ENCODE assay signal across 31 cellular contexts in genomic region chr19:40357655-40358054, GRCh38. TPM values are rescaled to one million over a fixed set of nuclear protein-coding genes. Genes with fewer than 3 reads are reported as not detected.
DNase-seq lines count a peak whose midpoint lies in the region; ATAC-seq, FAIRE-seq and TF ChIP-seq lines count a peak whose summit lies in the region.
"Had no signal": no experiment of that assay in that cellular context is flagged by ENCODE, and none has a peak within 500 bp of the region (broad histone marks: within the 10 kb centered on the region; RNA-seq: fewer than 3 reads in every experiment).

No MANE protein-coding gene starts in this region.

- H3K9me3 ChIP-seq in SJSA1 (replicated peaks) (no peaks in the 10 kb centered on the region), endothelial cell of umbilical vein (replicated peaks; ENCODE audit: control insufficient read depth, insufficient read depth, low read length) (no peaks in the 10 kb centered on the region)
- H3K9me3 ChIP-seq: colonic mucosa, esophagus muscularis mucosa, neutrophil, psoas muscle, vagina had no signal

- H3K27me3 Mint-ChIP-seq in stimulated activated naive CD8-positive, alpha-beta T cell treated with anti-CD3 and anti-CD28 coated beads, Interleukin-15, amount 100 ng/mL, for 72 hours, result no peaks in the 10 kb centered on the region
- H3K27me3 Mint-ChIP-seq in natural killer cell treated with Interleukin-12 subunit alpha and Interleukin-12 subunit beta and Interleukin-15 and Interleukin-18, amount 100 ng/mL, for 72 hours, result no peaks in the 10 kb centered on the region
- H3K27me3 Mint-ChIP-seq: activated T-helper 17 cell treated with anti-CD3 and anti-CD28 coated beads, Interleukin-2, amount 50 U/mL, for 72 hours; stimulated activated naive CD8-positive, alpha-beta T cell treated with anti-CD3 and anti-CD28 coated beads, Interleukin-15, Interleukin-2, amounts not matched to agents 100 ng/mL and 50 ng/mL, for 24 hours had no signal

- dilution Hi-C loops in endothelial cell of umbilical vein (cut with MboI; ENCODE audit: extremely low pct_ligation_motif_present, low sequenced_read_pairs), result no loop called here

- H3K27me3 ChIP-seq in SJSA1 (replicated peaks) (no peaks in the 10 kb centered on the region), endothelial cell of umbilical vein (ENCODE audit: control insufficient read depth in 2 of 2, insufficient read depth in 2 of 2, low read length in 2 of 2) (no peaks in the 10 kb centered on the region)
- H3K27me3 ChIP-seq: colonic mucosa, esophagus muscularis mucosa, neutrophil, vagina had no signal

- H3K4me1 ChIP-seq in SJSA1 (replicated peaks) (peaks cover 18% of the 10 kb centered on the region), endothelial cell of umbilical vein (ENCODE audit: control insufficient read depth, extremely low read depth, insufficient read depth, low read length) (peaks cover 4% of the 10 kb centered on the region)
- H3K4me1 ChIP-seq: colonic mucosa, psoas muscle, vagina had no signal

- POLR2A ChIA-PET in endothelial cell of umbilical vein (lab: Charles Lee), result no interaction called here

- peak; percentile 78 for FAIRE-seq in endothelial cell of umbilical vein (lab: Jason Lieb, UNC)
- FAIRE-seq: frontal cortex, GM19239 had no signal

- no peaks in the 10 kb centered on the region for H4K20me1 ChIP-seq in endothelial cell of umbilical vein (replicated peaks; ENCODE audit: control insufficient read depth, extremely low read depth, insufficient read depth, low read length)

- no TSS peak for BruUV-seq in endothelial cell of umbilical vein (replicated peaks; lab: Mats Ljungman, UMichigan)

- peak overlapping the region; percentile 45 to 81 for H3K27ac Mint-ChIP-seq in stimulated activated naive CD8-positive, alpha-beta T cell treated with anti-CD3 and anti-CD28 coated beads, Interleukin-15, amount 100 ng/mL, for 72 hours
- H3K27ac Mint-ChIP-seq in natural killer cell treated with Interleukin-12 subunit alpha and Interleukin-12 subunit beta and Interleukin-15 and Interleukin-18, amount 100 ng/mL, for 72 hours, result no peak overlapping the region
- H3K27ac Mint-ChIP-seq: activated T-helper 17 cell treated with anti-CD3 and anti-CD28 coated beads, Interleukin-2, amount 50 U/mL, for 72 hours; stimulated activated naive CD8-positive, alpha-beta T cell treated with anti-CD3 and anti-CD28 coated beads, Interleukin-15, Interleukin-2, amounts not matched to agents 100 ng/mL and 50 ng/mL, for 24 hours had no signal

- H3K27ac ChIP-seq in SJSA1 (peak overlapping the region; percentile 69), endothelial cell of umbilical vein (ENCODE audit: insufficient read depth, low read depth, low read length) (peak overlapping the region; percentile 29)
- H3K27ac ChIP-seq: colonic mucosa, esophagus muscularis mucosa, neutrophil, psoas muscle, vagina had no signal

- no peak overlapping the region for H3K4me3 ChIP-seq in SJSA1
- no peak overlapping the region for H3K4me3 ChIP-seq in endothelial cell of umbilical vein (replicated peaks in 1 of 3; ENCODE audit: insufficient read depth in 1 of 3, low read depth in 1 of 3, low read length in 3 of 3)
- H3K4me3 ChIP-seq: colonic mucosa, esophagus muscularis mucosa, psoas muscle, vagina had no signal

- H3K36me3 Mint-ChIP-seq in natural killer cell treated with Interleukin-12 subunit alpha and Interleukin-12 subunit beta and Interleukin-15 and Interleukin-18, amount 100 ng/mL, for 72 hours, result no peaks in the 10 kb centered on the region

- H3K9me3 Mint-ChIP-seq in stimulated activated naive CD8-positive, alpha-beta T cell treated with anti-CD3 and anti-CD28 coated beads, Interleukin-15, amount 100 ng/mL, for 72 hours, result no peaks in the 10 kb centered on the region
- H3K9me3 Mint-ChIP-seq in natural killer cell treated with Interleukin-12 subunit alpha and Interleukin-12 subunit beta and Interleukin-15 and Interleukin-18, amount 100 ng/mL, for 72 hours, result no peaks in the 10 kb centered on the region
- H3K9me3 Mint-ChIP-seq: activated T-helper 17 cell treated with anti-CD3 and anti-CD28 coated beads, Interleukin-2, amount 50 U/mL, for 72 hours; stimulated activated naive CD8-positive, alpha-beta T cell treated with anti-CD3 and anti-CD28 coated beads, Interleukin-15, Interleukin-2, amounts not matched to agents 100 ng/mL and 50 ng/mL, for 24 hours had no signal

- no peak overlapping the region for H3K4me2 ChIP-seq in endothelial cell of umbilical vein (ENCODE audit: insufficient read depth, low read length)

- peak overlapping the region; percentile 19 for H3K9ac ChIP-seq in endothelial cell of umbilical vein (replicated peaks; ENCODE audit: extremely low read depth, insufficient read depth, low read length)

- no peaks in the 10 kb centered on the region for H3K9me1 ChIP-seq in endothelial cell of umbilical vein (replicated peaks; ENCODE audit: control insufficient read depth, extremely low read depth, insufficient read depth, low read length)

- no peak overlapping the region for H2AFZ ChIP-seq in endothelial cell of umbilical vein (ENCODE audit: low read depth, low read length)

- H3K4me1 Mint-ChIP-seq in stimulated activated naive CD8-positive, alpha-beta T cell treated with anti-CD3 and anti-CD28 coated beads, Interleukin-15, amount 100 ng/mL, for 72 hours, result peaks cover 11% of the 10 kb centered on the region
- peaks cover 0 to 29% of the 10 kb centered on the region in 2 donors for H3K4me1 Mint-ChIP-seq in natural killer cell treated with Interleukin-12 subunit alpha and Interleukin-12 subunit beta and Interleukin-15 and Interleukin-18, amount 100 ng/mL, for 72 hours (ENCODE audit: low read depth in 2 of 2)

- no peak for ATAC-seq in stimulated activated naive CD8-positive, alpha-beta T cell treated with anti-CD3 and anti-CD28 coated beads, Interleukin-15, amount 100 ng/mL, for 72 hours
- no peak for ATAC-seq in stimulated activated naive CD8-positive, alpha-beta T cell treated with anti-CD3 and anti-CD28 coated beads, Interleukin-15, Interleukin-2, amounts not matched to agents 100 U/mL and 50 U/mL, for 24 hours
- ATAC-seq in natural killer cell treated with Interleukin-12 subunit alpha and Interleukin-12 subunit beta and Interleukin-15 and Interleukin-18, amount 100 ng/mL, for 72 hours, result no peak
- no peak for ATAC-seq in GM21390 (IDR thresholded peaks at IDR 0.05; ENCODE audit: unreplicated experiment)
- ATAC-seq: activated T-helper 17 cell treated with anti-CD3 and anti-CD28 coated beads, Interleukin-2, amount 50 U/mL, for 72 hours; psoas muscle had no signal

- H3K79me2 ChIP-seq in endothelial cell of umbilical vein (ENCODE audit: control insufficient read depth, insufficient read depth, low read length), result peaks cover 7% of the 10 kb centered on the region

- intact Hi-C loops in endothelial cell of umbilical vein (cut with micrococcal nuclease), result no loop called here

- H3K4me3 Mint-ChIP-seq in stimulated activated naive CD8-positive, alpha-beta T cell treated with anti-CD3 and anti-CD28 coated beads, Interleukin-15, amount 100 ng/mL, for 72 hours, result no peak overlapping the region
- no peak overlapping the region for H3K4me3 Mint-ChIP-seq in natural killer cell treated with Interleukin-12 subunit alpha and Interleukin-12 subunit beta and Interleukin-15 and Interleukin-18, amount 100 ng/mL, for 72 hours
- H3K4me3 Mint-ChIP-seq: activated T-helper 17 cell treated with anti-CD3 and anti-CD28 coated beads, Interleukin-2, amount 50 U/mL, for 72 hours; stimulated activated naive CD8-positive, alpha-beta T cell treated with anti-CD3 and anti-CD28 coated beads, Interleukin-15, Interleukin-2, amounts not matched to agents 100 ng/mL and 50 ng/mL, for 24 hours had no signal

- TF ChIP-seq POLR2A in endothelial cell of umbilical vein (IDR thresholded peaks at IDR 0.05; ENCODE audit: low read depth, low read length), result no peak

- CTCF ChIA-PET in endothelial cell of umbilical vein (lab: Charles Lee), result interaction anchor here (0.7 to 0.8 kb wide), 3 partner anchors 8 to 52 kb away, joined by 3 read pairs; no protein-coding TSS in a partner anchor

- TF ChIP-seq CTCF in endothelial cell of umbilical vein (IDR thresholded peaks at IDR 0.05; ENCODE audit: extremely low read depth in 1 of 2, insufficient read depth in 1 of 2, low read depth in 1 of 2, low read length in 2 of 2), result no peak

- DNase-seq in stimulated activated naive CD8-positive, alpha-beta T cell treated with anti-CD3 and anti-CD28 coated beads, Interleukin-15, amount 100 ng/mL, for 72 hours, result no peak
- DNase-seq in stimulated activated naive CD8-positive, alpha-beta T cell treated with anti-CD3 and anti-CD28 coated beads, Interleukin-15, Interleukin-2, amounts not matched to agents 100 U/mL and 50 U/mL, for 24 hours, result no peak
- peak in 1 of 2 experiments; percentile 24 for DNase-seq in SJSA1 (ENCODE audit: low read depth in 1 of 2, low spot score in 2 of 2)
- peak; percentile 17 for DNase-seq in endothelial cell of umbilical vein (ENCODE audit: low read depth, low spot score)
- no peak for DNase-seq in natural killer cell treated with Interleukin-12 subunit alpha and Interleukin-12 subunit beta and Interleukin-15 and Interleukin-18, amount 100 ng/mL, for 72 hours (ENCODE audit: low spot score)
- no peak for DNase-seq in activated CD8-positive, alpha-beta memory T cell treated with anti-CD3 and anti-CD28 coated beads for 24 hours
- no peak for DNase-seq in stimulated activated CD4-positive, alpha-beta T cell treated with anti-CD3 and anti-CD28 coated beads, Interleukin-1b, Interleukin-23, amount 100 ng/mL, for 48 hours
- DNase-seq: activated CD4-positive, alpha-beta T cell treated with anti-CD3 and anti-CD28 coated beads, Interleukin-2, amount 50 U/mL, for 1 hour; activated CD8-positive, alpha-beta memory T cell treated with anti-CD3 and anti-CD28 coated beads, Interleukin-2, amount 50 U/mL, for 4 hours; activated naive CD4-positive, alpha-beta T cell treated with anti-CD3 and anti-CD28 coated beads, Interleukin-2, amount 50 U/mL, for 16 hours; AML-193; amniotic stem cell; colonic mucosa; DMS153; GF-D8; mammary epithelial cell; NCI-H1436 treated with DMSO at 0.1 percent for 48 hours; NCI-H2107; NCI-H446; psoas muscle; stimulated activated CD4-positive, alpha-beta T cell treated with anti-CD3 and anti-CD28 coated beads, Interleukin-15, amount 100 ng/mL, for 24 hours; T1000 had no signal

- H3K36me3 ChIP-seq in SJSA1 (no peaks in the 10 kb centered on the region; the same call in 1 of the 2 replicates), endothelial cell of umbilical vein (ENCODE audit: control insufficient read depth in 2 of 2, extremely low read depth in 1 of 2, insufficient read depth in 2 of 2, low read length in 2 of 2) (no peaks in the 10 kb centered on the region)
- H3K36me3 ChIP-seq: colonic mucosa, neutrophil, vagina had no signal

RNA-seq across cellular contexts. Expression of gene PLD3, which starts 9.2 kb away (rescaled TPM):
- 208 and 270 TPM in 2 replicates for total RNA-seq in SJSA1 (2014; rRNA removed; shearing (Covaris generic))
- total RNA-seq in endothelial cell of umbilical vein, result 166 and 172 TPM in 2 replicates
- 479 and 620 TPM in 2 replicates for polyA plus RNA-seq in endothelial cell of umbilical vein
- 202 and 293 TPM in 2 replicates for polyA plus RNA-seq in endothelial cell of umbilical vein (2011; cell fraction: cytosol; rRNA removed)
- 130 and 145 TPM in 2 replicates for polyA plus RNA-seq in endothelial cell of umbilical vein (2011; cell fraction: nucleus; rRNA removed)
- polyA plus RNA-seq in endothelial cell of umbilical vein (2012), result 206 and 364 TPM in 2 replicates
- polyA minus RNA-seq in endothelial cell of umbilical vein, result 202 TPM in 2 replicates
- polyA minus RNA-seq in endothelial cell of umbilical vein (2011; cell fraction: cytosol; rRNA and poly(A)+ RNA removed), result 52.1 TPM
- 52.2 and 78.1 TPM in 2 replicates for polyA minus RNA-seq in endothelial cell of umbilical vein (2011; cell fraction: nucleus; rRNA and poly(A)+ RNA removed)
- total RNA-seq in natural killer cell treated with Interleukin-12 subunit alpha and Interleukin-12 subunit beta and Interleukin-15 and Interleukin-18, amount 100 ng/mL, for 72 hours, result 10 to 100 TPM; 67.4 to 92.0 TPM

RNA-seq across cellular contexts. Expression of gene C19orf47, which starts 9.5 kb away (rescaled TPM):
- 11.6 and 41.7 TPM in 2 replicates for total RNA-seq in SJSA1 (2014; rRNA removed; shearing (Covaris generic))
- 16.4 and 17.3 TPM in 2 replicates for total RNA-seq in endothelial cell of umbilical vein
- polyA plus RNA-seq in endothelial cell of umbilical vein, result 27.0 and 29.2 TPM in 2 replicates
- 21.6 and 22.2 TPM in 2 replicates for polyA plus RNA-seq in endothelial cell of umbilical vein (2011; cell fraction: cytosol; rRNA removed)
- polyA plus RNA-seq in endothelial cell of umbilical vein (2011; cell fraction: nucleus; rRNA removed), result 19.4 and 20.3 TPM in 2 replicates
- polyA plus RNA-seq in endothelial cell of umbilical vein (2012), result 12.3 and 13.3 TPM in 2 replicates
- 32.6 and 50.8 TPM in 2 replicates for polyA minus RNA-seq in endothelial cell of umbilical vein
- 18.3 TPM for polyA minus RNA-seq in endothelial cell of umbilical vein (2011; cell fraction: cytosol; rRNA and poly(A)+ RNA removed)
- polyA minus RNA-seq in endothelial cell of umbilical vein (2011; cell fraction: nucleus; rRNA and poly(A)+ RNA removed), result 11.4 and 13.7 TPM in 2 replicates
- total RNA-seq in natural killer cell treated with Interleukin-12 subunit alpha and Interleukin-12 subunit beta and Interleukin-15 and Interleukin-18, amount 100 ng/mL, for 72 hours, result 10 to 100 TPM; 18.1 to 33.5 TPM

RNA-seq across cellular contexts. Expression of gene HIPK4, which starts 32.3 kb away (rescaled TPM):
- total RNA-seq in SJSA1 (2014; rRNA removed; shearing (Covaris generic)), result 0.08 TPM in 1 of 2 replicates, not detected in the other
- not detected in 2 replicates for total RNA-seq in endothelial cell of umbilical vein
- polyA plus RNA-seq in endothelial cell of umbilical vein, result 0.12 and 0.19 TPM in 2 replicates
- 0.05 and 0.10 TPM in 2 replicates for polyA plus RNA-seq in endothelial cell of umbilical vein (2011; cell fraction: cytosol; rRNA removed)
- 0.08 and 0.09 TPM in 2 replicates for polyA plus RNA-seq in endothelial cell of umbilical vein (2011; cell fraction: nucleus; rRNA removed)
- not detected in 2 replicates for polyA plus RNA-seq in endothelial cell of umbilical vein (2012)
- polyA minus RNA-seq in endothelial cell of umbilical vein, result 0.06 TPM in 1 of 2 replicates, not detected in the other
- polyA minus RNA-seq in endothelial cell of umbilical vein (2011; cell fraction: cytosol; rRNA and poly(A)+ RNA removed), result not detected
- 0.14 TPM in 1 of 2 replicates, not detected in the other for polyA minus RNA-seq in endothelial cell of umbilical vein (2011; cell fraction: nucleus; rRNA and poly(A)+ RNA removed)
- not detected for total RNA-seq in natural killer cell treated with Interleukin-12 subunit alpha and Interleukin-12 subunit beta and Interleukin-15 and Interleukin-18, amount 100 ng/mL, for 72 hours
- total RNA-seq: A172; activated T-helper 17 cell treated with anti-CD3 and anti-CD28 coated beads, Interleukin-2, amount 50 U/mL, for 72 hours; colonic mucosa; frontal cortex had no signal

RNA-seq across cellular contexts. Expression of gene PRX, which starts 55.5 kb away (rescaled TPM):
- total RNA-seq in SJSA1 (2014; rRNA removed; shearing (Covaris generic)), result 0.88 and 2.4 TPM in 2 replicates
- total RNA-seq in endothelial cell of umbilical vein, result 1.3 and 1.7 TPM in 2 replicates
- 0.43 and 0.80 TPM in 2 replicates for polyA plus RNA-seq in endothelial cell of umbilical vein
- polyA plus RNA-seq in endothelial cell of umbilical vein (2011; cell fraction: cytosol; rRNA removed), result 0.92 and 1.2 TPM in 2 replicates
- 1.1 and 1.3 TPM in 2 replicates for polyA plus RNA-seq in endothelial cell of umbilical vein (2011; cell fraction: nucleus; rRNA removed)
- polyA plus RNA-seq in endothelial cell of umbilical vein (2012), result 0.75 and 1.7 TPM in 2 replicates
- 0.36 and 0.53 TPM in 2 replicates for polyA minus RNA-seq in endothelial cell of umbilical vein
- polyA minus RNA-seq in endothelial cell of umbilical vein (2011; cell fraction: cytosol; rRNA and poly(A)+ RNA removed), result 0.20 TPM
- 0.29 and 0.34 TPM in 2 replicates for polyA minus RNA-seq in endothelial cell of umbilical vein (2011; cell fraction: nucleus; rRNA and poly(A)+ RNA removed)
- total RNA-seq in natural killer cell treated with Interleukin-12 subunit alpha and Interleukin-12 subunit beta and Interleukin-15 and Interleukin-18, amount 100 ng/mL, for 72 hours, result under 1 TPM; 0.48 to 0.78 TPM

Comparison
In these comparisons a context has a peak if more than half of its experiments do, and no peak if none do; other contexts are left out.
1. H3K27ac Mint-ChIP-seq: peak in stimulated activated naive CD8-positive, alpha-beta T cell treated with anti-CD3 and anti-CD28 coated beads, Interleukin-15, amount 100 ng/mL, for 72 hours (2 of 2); none in natural killer cell treated with Interleukin-12 subunit alpha and Interleukin-12 subunit beta and Interleukin-15 and Interleukin-18, amount 100 ng/mL, for 72 hours (0 of 2).